Comparison of ENCODE assay signal across 10 cellular contexts in genomic region chr17:15409721-15410247, GRCh38. TPM values are rescaled to one million over a fixed set of nuclear protein-coding genes. Genes with fewer than 3 reads are reported as not detected.
DNase-seq lines count a peak whose midpoint lies in the region; ATAC-seq and TF ChIP-seq lines count a peak whose summit lies in the region.
"Had no signal": no experiment of that assay in that cellular context is flagged by ENCODE, and none has a peak within 500 bp of the region (broad histone marks: within the 10 kb centered on the region; RNA-seq: fewer than 3 reads in every experiment).

No MANE protein-coding gene starts in this region.

- no peaks in the 10 kb centered on the region for H3K79me2 ChIP-seq in ACC112 (ENCODE audit: control insufficient read depth, insufficient read depth, low read length, unreplicated experiment)

- no peaks in the 10 kb centered on the region for H3K36me3 ChIP-seq in ACC112 (ENCODE audit: insufficient read depth, low read length)
- H3K36me3 ChIP-seq in RWPE2 (ENCODE audit: low read depth), result no peaks in the 10 kb centered on the region

- TF ChIP-seq CTCF in RWPE2 (IDR thresholded peaks at IDR 0.05; ENCODE audit: poor library complexity, severe bottlenecking), result no peak
- no peak for TF ChIP-seq CTCF in fibroblast of pulmonary artery (IDR thresholded peaks at IDR 0.05; ENCODE audit: low read length, missing control alignments)

- peak overlapping the region; percentile 70 for H3K27ac ChIP-seq in ACC112 (ENCODE audit: low read depth, low read length)
- no peak overlapping the region for H3K27ac ChIP-seq in RWPE2 (ENCODE audit: poor library complexity, severe bottlenecking)
- H3K27ac ChIP-seq: A549 had no signal

- peaks cover 25% of the 10 kb centered on the region for H3K4me1 ChIP-seq in ACC112 (ENCODE audit: control insufficient read depth, insufficient read depth, low read length, unreplicated experiment)
- peaks cover 5% of the 10 kb centered on the region for H3K4me1 ChIP-seq in RWPE2 (ENCODE audit: insufficient read depth, poor library complexity, severe bottlenecking)
- H3K4me1 ChIP-seq: A549 had no signal

- DNase-seq in RWPE2 (ENCODE audit: low spot score) (no peak), fibroblast of pulmonary artery (ENCODE audit: low read depth) (peak; percentile 96), non-pigmented ciliary epithelial cell (ENCODE audit: low read depth) (peak; percentile 90), left colon (no peak), NCI-H2171 (lab: John Stamatoyannopoulos, UW) (no peak)
- DNase-seq: mesendoderm had no signal

- intact Hi-C loops in left colon (cut with DNase I, micrococcal nuclease), result no loop called here

- H3K9me3 ChIP-seq in RWPE2 (ENCODE audit: severe bottlenecking), result no peaks in the 10 kb centered on the region
- H3K9me3 ChIP-seq: A549 had no signal

- no peaks in the 10 kb centered on the region for H3K27me3 ChIP-seq in ACC112 (ENCODE audit: insufficient read depth, low read length)
- H3K27me3 ChIP-seq in RWPE2 (ENCODE audit: insufficient read depth, poor library complexity, severe bottlenecking), result no peaks in the 10 kb centered on the region

- ATAC-seq in RWPE2 (ENCODE audit: low read depth) (peak; percentile 86), GM21723 (IDR thresholded peaks at IDR 0.05; ENCODE audit: unreplicated experiment) (no peak), left colon (no peak), GM18502 (IDR thresholded peaks at IDR 0.05; ENCODE audit: poor library complexity, unreplicated experiment) (no peak)

- peak overlapping the region; percentile 92 for H2AFZ ChIP-seq in ACC112 (ENCODE audit: low read length, unreplicated experiment)

- H3K4me3 ChIP-seq in ACC112 (ENCODE audit: low read depth, low read length), result peak overlapping the region; percentile 71
- no peak overlapping the region for H3K4me3 ChIP-seq in RWPE2 (ENCODE audit: severe bottlenecking)
- H3K4me3 ChIP-seq in fibroblast of pulmonary artery (replicated peaks; ENCODE audit: low read depth, low read length), result peak overlapping the region; percentile 38
- H3K4me3 ChIP-seq: A549 had no signal

RNA-seq across cellular contexts. Expression of gene CDRT4, which starts 57.6 kb away (rescaled TPM):
- total RNA-seq in left colon, result 1 to 10 TPM; 6.4 to 6.6 TPM

Comparison
In these comparisons a context has a peak if more than half of its experiments do, and no peak if none do; other contexts are left out.
1. DNase-seq: peak in fibroblast of pulmonary artery (single experiment) and non-pigmented ciliary epithelial cell (single experiment); none in RWPE2 (single experiment), left colon (0 of 2) and NCI-H2171 (single experiment).